In genomic region chr3:70526966-70527515, GRCh38 we compare ENCODE assay signal across 15 cellular contexts.
A peak's percentile ranks its signal among the peaks of the same experiment; 100 is the strongest.
DNase-seq lines count a peak whose midpoint lies in the region; TF ChIP-seq lines count a peak whose summit lies in the region.
"Had no signal": no experiment of that assay in that cellular context is flagged by ENCODE, and none has a peak within 500 bp of the region (broad histone marks: within the 10 kb centered on the region; RNA-seq: fewer than 3 reads in every experiment).

No MANE protein-coding gene starts in this region.

- H3K27me3 Mint-ChIP-seq in nephron (ENCODE audit: low read depth) = peaks cover 3% of the 10 kb centered on the region

- H3F3A ChIP-seq in GM23248 (ENCODE audit: insufficient read depth) (peaks cover 16% of the 10 kb centered on the region; the same call in 1 of the 2 replicates), SK-N-SH (replicated peaks; ENCODE audit: insufficient read depth) (no peaks in the 10 kb centered on the region)

- H3K36me3 Mint-ChIP-seq in nephron (ENCODE audit: low read depth) = no peaks in the 10 kb centered on the region
- H3K36me3 Mint-ChIP-seq: CD8-positive, alpha-beta T cell had no signal

- intact Hi-C loops in thyroid gland (cut with DNase I) = no loop called here

- 11 to 14% methylated on average over 8 of the region's 8 CpGs for WGBS in GM23248 (ENCODE audit: low coverage in 1 of 2, low lambda C conversion rate in 2 of 2, missing lambda C conversion rate in 2 of 2), 2 experiments
- WGBS in SK-N-SH (ENCODE audit: low lambda C conversion rate) = 48% methylated on average over 8 of the region's 8 CpGs
- WGBS in thyroid gland, 2 donors = 77 to 79% methylated on average over 8 of the region's 8 CpGs

- peak overlapping the region; percentile 64 to 83 (median 71) for H3K27ac Mint-ChIP-seq in nephron
- H3K27ac Mint-ChIP-seq: CD8-positive, alpha-beta T cell had no signal

- no peak for TF ChIP-seq POLR2A in thyroid gland (IDR thresholded peaks at IDR 0.05)

- DNase-seq in GM23248 (peak; percentile 47), SK-N-SH (no peak), fibroblast of mammary gland (ENCODE audit: low read depth) (peak; percentile 61), kidney tubule cell (ENCODE audit: low spot score) (no peak), thyroid gland (no peak), GM10266 (ENCODE audit: extremely low spot score) (no peak)
- DNase-seq: CD8-positive, alpha-beta T cell; DMS79; NCI-H1417; NCI-H1930; NCI-H510A treated with DMSO at 0.1 percent for 48 hours; Peyer's patch had no signal

- H3K9me2 ChIP-seq in GM23248 (ENCODE audit: insufficient read depth) = no peaks in the 10 kb centered on the region
- H3K9me2 ChIP-seq in SK-N-SH = no peaks in the 10 kb centered on the region

- H2AFZ ChIP-seq in GM23248 (peak overlapping the region; percentile 52; the same call in 1 of the 2 replicates), SK-N-SH (ENCODE audit: low read depth) (peak overlapping the region; percentile 57; the same call in 1 of the 2 replicates)

- H3K27me3 ChIP-seq in GM23248 (replicated peaks; ENCODE audit: insufficient read depth) = no peaks in the 10 kb centered on the region
- H3K27me3 ChIP-seq in SK-N-SH (ENCODE audit: insufficient read depth) = no peaks in the 10 kb centered on the region; the same call in 1 of the 2 replicates
- H3K27me3 ChIP-seq in thyroid gland = no peaks in the 10 kb centered on the region
- H3K27me3 ChIP-seq: BLaER1, Peyer's patch had no signal

- POLR2A ChIA-PET in SK-N-SH (lab: Yijun Ruan, JAX) = no interaction called here

- in situ Hi-C loops in GM23248 (cut with MboI) = no loop called here

- H3K9me3 ChIP-seq in GM23248 (ENCODE audit: low read depth) (no peaks in the 10 kb centered on the region), SK-N-SH (no peaks in the 10 kb centered on the region), thyroid gland (no peaks in the 10 kb centered on the region)
- H3K9me3 ChIP-seq: BLaER1, Peyer's patch had no signal

- peak overlapping the region in 2 of 3 experiments; percentile 8 to 42 for H3K4me3 Mint-ChIP-seq in nephron
- H3K4me3 Mint-ChIP-seq: CD8-positive, alpha-beta T cell had no signal

- TF ChIP-seq EP300 in SK-N-SH (IDR thresholded peaks at IDR 0.05; ENCODE audit: borderline replicate concordance in 1 of 2, low read depth in 1 of 2, low read length in 1 of 2) = no peak

- H3K79me2 ChIP-seq in GM23248 (ENCODE audit: insufficient read depth) = no peaks in the 10 kb centered on the region
- H3K79me2 ChIP-seq in SK-N-SH (ENCODE audit: insufficient read depth) = no peaks in the 10 kb centered on the region

- CTCF ChIA-PET in SK-N-SH (lab: Yijun Ruan, JAX) = interaction anchor here (0.8 to 1.5 kb wide), 3 partner anchors 23 to 463 kb away, joined by 3 to 5 read pairs (median 3); no protein-coding TSS in a partner anchor

- no peak overlapping the region for H3K27ac ChIP-seq in GM23248
- H3K27ac ChIP-seq in SK-N-SH (ENCODE audit: low read depth in 2 of 2, low read length in 1 of 2) = peak overlapping the region in 1 of 2 experiments; percentile 34; a peak in 1 of 4 replicates
- H3K27ac ChIP-seq in thyroid gland = no peak overlapping the region
- H3K27ac ChIP-seq: BLaER1, Peyer's patch had no signal

- H3K4me1 Mint-ChIP-seq in nephron = peaks cover 18% of the 10 kb centered on the region

- H3K4me3 ChIP-seq in GM23248 (peak overlapping the region; percentile 34), SK-N-SH (ENCODE audit: low read depth in 2 of 2, low read length in 1 of 2) (no peak overlapping the region), fibroblast of mammary gland (ENCODE audit: control insufficient read depth, low read depth, low read length) (no peak overlapping the region), thyroid gland (replicated peaks in 1 of 3) (no peak overlapping the region)
- H3K4me3 ChIP-seq: BLaER1, GM12878, Peyer's patch had no signal

- no peaks in the 10 kb centered on the region for H4K20me1 ChIP-seq in GM23248 (ENCODE audit: insufficient read depth)
- H4K20me1 ChIP-seq in SK-N-SH (ENCODE audit: insufficient read depth) = no peaks in the 10 kb centered on the region
- H4K20me1 ChIP-seq: BLaER1 had no signal

- H3K36me3 ChIP-seq in GM23248 (ENCODE audit: low read depth) = no peaks in the 10 kb centered on the region
- no peaks in the 10 kb centered on the region for H3K36me3 ChIP-seq in SK-N-SH (replicated peaks in 1 of 2; ENCODE audit: control insufficient read depth in 1 of 2, insufficient read depth in 2 of 2, low read length in 1 of 2)
- H3K36me3 ChIP-seq in thyroid gland = no peaks in the 10 kb centered on the region
- H3K36me3 ChIP-seq: BLaER1, Peyer's patch had no signal

- H3K4me1 ChIP-seq in GM23248 (ENCODE audit: insufficient read depth) (peaks cover 11% of the 10 kb centered on the region), SK-N-SH (ENCODE audit: control insufficient read depth in 1 of 2, insufficient read depth in 2 of 2, low read depth in 1 of 2, low read length in 1 of 2) (peaks cover 0 to 2% of the 10 kb centered on the region in 2 experiments; a peak in 2 of 4 replicates), thyroid gland (peaks cover 22 to 28% of the 10 kb centered on the region in 2 donors)
- H3K4me1 ChIP-seq: BLaER1, Peyer's patch had no signal

- no peak for TF ChIP-seq RAD21 in SK-N-SH (IDR thresholded peaks at IDR 0.05; ENCODE audit: low read length)

- no peaks in the 10 kb centered on the region for H3K9me3 Mint-ChIP-seq in nephron
- H3K9me3 Mint-ChIP-seq: CD8-positive, alpha-beta T cell had no signal

- peak overlapping the region; percentile 57 for H3K4me2 ChIP-seq in GM23248 (ENCODE audit: unreplicated experiment)
- no peak overlapping the region; the same call in 1 of the 2 replicates for H3K4me2 ChIP-seq in SK-N-SH
- H3K4me2 ChIP-seq: BLaER1 had no signal

- H3K9ac ChIP-seq in GM23248 (no peak overlapping the region), SK-N-SH (no peak overlapping the region)
- H3K9ac ChIP-seq: BLaER1 had no signal

- TF ChIP-seq CTCF in SK-N-SH (IDR thresholded peaks at IDR 0.05) (no peak), fibroblast of mammary gland (conservative IDR thresholded peaks at IDR 0.05; ENCODE audit: control insufficient read depth, insufficient read depth, low read depth, low read length) (no peak), nephron (IDR thresholded peaks at IDR 0.05; ENCODE audit: unreplicated experiment in 3 of 3) (no peak), thyroid gland (IDR thresholded peaks at IDR 0.05) (no peak), GM10266 (IDR thresholded peaks at IDR 0.05; ENCODE audit: control insufficient read depth, insufficient read depth, low read depth, missing control alignments) (no peak)

TF ChIP-seq in SK-N-SH, 30 proteins besides CTCF, POLR2A, EP300 and RAD21:
- no peak for TF ChIP-seq USF2 (IDR thresholded peaks at IDR 0.05; ENCODE audit: borderline replicate concordance, low read depth, low read length)
- peak; percentile 45; the same call in 1 of the 2 replicates for TF ChIP-seq TCF12 (IDR thresholded peaks at IDR 0.05)
- no peak for TF ChIP-seq ZBTB33 (IDR thresholded peaks at IDR 0.05; ENCODE audit: borderline replicate concordance, low read depth)

Comparison
In these comparisons a context has a peak if more than half of its experiments do, and no peak if none do; other contexts are left out.
1. DNase-seq: peak in GM23248 (single experiment) and fibroblast of mammary gland (single experiment); none in SK-N-SH (single experiment), kidney tubule cell (single experiment), thyroid gland (0 of 2) and GM10266 (single experiment).